ENCODE assay signal across 1 cellular context in the genomic region with DNA sequence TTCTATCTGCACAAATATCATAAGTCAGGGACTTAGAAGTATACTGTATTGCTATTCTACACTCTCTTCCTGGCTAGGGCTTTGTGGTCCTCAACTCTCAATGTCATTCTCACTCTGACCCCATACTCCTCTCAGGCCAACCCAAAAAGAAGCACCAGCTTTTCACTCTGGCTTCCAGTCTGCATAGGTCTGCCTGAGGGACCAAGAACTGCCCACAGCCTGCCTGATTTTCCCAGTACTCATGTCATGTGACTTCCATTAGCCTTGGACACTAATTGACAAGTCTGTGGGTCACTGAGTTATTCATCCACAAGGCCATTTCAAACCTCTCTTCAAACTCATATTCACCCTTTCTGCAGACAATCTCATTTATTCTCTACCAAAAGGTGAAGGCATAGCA.
TF ChIP-seq lines count a peak whose summit lies in the region.

No MANE protein-coding gene starts in this region.

TF ChIP-seq in SK-N-SH treated with all-trans-retinoic acid at 6 μM for 48 hours, 23 proteins besides CTCF, POLR2A, EP300 and RAD21:
- no peak for TF ChIP-seq TSHZ2 (CRISPR knock-in tag; IDR thresholded peaks at IDR 0.05)
- no peak for TF ChIP-seq ZNF565 (CRISPR knock-in tag; conservative IDR thresholded peaks at IDR 0.05; ENCODE audit: low read depth)
- no peak for TF ChIP-seq ZC3H10 (CRISPR knock-in tag; IDR thresholded peaks at IDR 0.05)
- TF ChIP-seq CSDC2 (CRISPR knock-in tag; IDR thresholded peaks at IDR 0.05): no peak
- no peak for TF ChIP-seq TCF4 (CRISPR knock-in tag; IDR thresholded peaks at IDR 0.05; ENCODE audit: borderline replicate concordance)
- TF ChIP-seq ZNF70 (CRISPR knock-in tag; IDR thresholded peaks at IDR 0.05): no peak
- no peak for TF ChIP-seq ZFP3 (CRISPR knock-in tag; IDR thresholded peaks at IDR 0.05)
- no peak for TF ChIP-seq ZFP30 (CRISPR knock-in tag; IDR thresholded peaks at IDR 0.05)
- no peak for TF ChIP-seq CSRNP3 (CRISPR knock-in tag; IDR thresholded peaks at IDR 0.05)
- TF ChIP-seq RARB (CRISPR knock-in tag; IDR thresholded peaks at IDR 0.05): no peak
- no peak for TF ChIP-seq GLIS3 (CRISPR knock-in tag; IDR thresholded peaks at IDR 0.05)
- TF ChIP-seq, protein P1, sequence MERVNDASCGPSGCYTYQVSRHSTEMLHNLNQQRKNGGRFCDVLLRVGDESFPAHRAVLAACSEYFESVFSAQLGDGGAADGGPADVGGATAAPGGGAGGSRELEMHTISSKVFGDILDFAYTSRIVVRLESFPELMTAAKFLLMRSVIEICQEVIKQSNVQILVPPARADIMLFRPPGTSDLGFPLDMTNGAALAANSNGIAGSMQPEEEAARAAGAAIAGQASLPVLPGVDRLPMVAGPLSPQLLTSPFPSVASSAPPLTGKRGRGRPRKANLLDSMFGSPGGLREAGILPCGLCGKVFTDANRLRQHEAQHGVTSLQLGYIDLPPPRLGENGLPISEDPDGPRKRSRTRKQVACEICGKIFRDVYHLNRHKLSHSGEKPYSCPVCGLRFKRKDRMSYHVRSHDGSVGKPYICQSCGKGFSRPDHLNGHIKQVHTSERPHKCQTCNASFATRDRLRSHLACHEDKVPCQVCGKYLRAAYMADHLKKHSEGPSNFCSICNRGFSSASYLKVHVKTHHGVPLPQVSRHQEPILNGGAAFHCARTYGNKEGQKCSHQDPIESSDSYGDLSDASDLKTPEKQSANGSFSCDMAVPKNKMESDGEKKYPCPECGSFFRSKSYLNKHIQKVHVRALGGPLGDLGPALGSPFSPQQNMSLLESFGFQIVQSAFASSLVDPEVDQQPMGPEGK (CRISPR knock-in tag; IDR thresholded peaks at IDR 0.05; ENCODE audit: borderline replicate concordance): no peak
- no peak for TF ChIP-seq OSR1 (CRISPR knock-in tag; IDR thresholded peaks at IDR 0.05)
- TF ChIP-seq ESRRG (CRISPR knock-in tag; IDR thresholded peaks at IDR 0.05): no peak
